8 cellular contexts compared by ENCODE assay signal in genomic region chr12:27969011-27969900, GRCh38. TPM values are rescaled to one million over a fixed set of nuclear protein-coding genes. Genes with fewer than 3 reads are reported as not detected.
DNase-seq lines count a peak whose midpoint lies in the region; ATAC-seq and TF ChIP-seq lines count a peak whose summit lies in the region.

No MANE protein-coding gene starts in this region.

- no peaks in the 10 kb centered on the region for H3K36me3 Mint-ChIP-seq in brain
- no peaks in the 10 kb centered on the region for H3K36me3 Mint-ChIP-seq in stimulated activated effector memory CD8-positive, alpha-beta T cell treated with anti-CD3 and anti-CD28 coated beads, Interleukin-12 subunit alpha, Interleukin-12 subunit beta, amount 100 ng/mL, for 72 hours

- DNase-seq in Daoy (ENCODE audit: low read depth): peak; percentile 63
- no peak for DNase-seq in NB4 (ENCODE audit: low read depth)
- peak; percentile 80 for DNase-seq in islet precursor cell
- DNase-seq in stimulated activated effector memory CD8-positive, alpha-beta T cell treated with anti-CD3 and anti-CD28 coated beads, Interleukin-12 subunit alpha, Interleukin-12 subunit beta, amount 100 ng/mL, for 72 hours (ENCODE audit: low spot score in 2 of 2): no peak
- DNase-seq in ureter (ENCODE audit: low spot score): no peak
- DNase-seq in stimulated activated CD4-positive, alpha-beta T cell treated with anti-CD3 and anti-CD28 coated beads, Interleukin-15, amount 100 ng/mL, for 24 hours: no peak

- peak overlapping the region; percentile 84 to 91 (median 85) for H3K4me3 Mint-ChIP-seq in brain
- H3K4me3 Mint-ChIP-seq in stimulated activated effector memory CD8-positive, alpha-beta T cell treated with anti-CD3 and anti-CD28 coated beads, Interleukin-12 subunit alpha, Interleukin-12 subunit beta, amount 100 ng/mL, for 72 hours: peak overlapping the region; percentile 79

- peak overlapping the region in 4 of 5 experiments; percentile 26 to 83 (median 58) for H3K27ac Mint-ChIP-seq in brain
- H3K27ac Mint-ChIP-seq in stimulated activated effector memory CD8-positive, alpha-beta T cell treated with anti-CD3 and anti-CD28 coated beads, Interleukin-12 subunit alpha, Interleukin-12 subunit beta, amount 100 ng/mL, for 72 hours: no peak overlapping the region

- H3K27me3 Mint-ChIP-seq in brain: peaks cover 92% of the 10 kb centered on the region

- H3K4me1 Mint-ChIP-seq in brain: peaks cover 31% of the 10 kb centered on the region
- H3K4me1 Mint-ChIP-seq in stimulated activated effector memory CD8-positive, alpha-beta T cell treated with anti-CD3 and anti-CD28 coated beads, Interleukin-12 subunit alpha, Interleukin-12 subunit beta, amount 100 ng/mL, for 72 hours: peaks cover 14% of the 10 kb centered on the region

- peak overlapping the region; percentile 25 for H3K4me3 ChIP-seq in NB4 (ENCODE audit: low read depth, low read length)

- peaks cover 0 to 3% (median under 1%) of the 10 kb centered on the region in 5 experiments for H3K9me3 Mint-ChIP-seq in brain
- no peaks in the 10 kb centered on the region for H3K9me3 Mint-ChIP-seq in stimulated activated effector memory CD8-positive, alpha-beta T cell treated with anti-CD3 and anti-CD28 coated beads, Interleukin-12 subunit alpha, Interleukin-12 subunit beta, amount 100 ng/mL, for 72 hours

- TF ChIP-seq POLR2A in NB4 (IDR thresholded peaks at IDR 0.05; ENCODE audit: extremely low read depth, insufficient read length): no peak

- TF ChIP-seq CTCF in NB4 (IDR thresholded peaks at IDR 0.05; ENCODE audit: low read depth, low read length) (no peak), brain (conservative IDR thresholded peaks at IDR 0.05) (no peak)

- no peak for ATAC-seq in stimulated activated effector memory CD8-positive, alpha-beta T cell treated with anti-CD3 and anti-CD28 coated beads, Interleukin-12 subunit alpha, Interleukin-12 subunit beta, amount 100 ng/mL, for 72 hours
- ATAC-seq in GM18520 (IDR thresholded peaks at IDR 0.05; ENCODE audit: unreplicated experiment): no peak

RNA-seq across cellular contexts. Expression of gene PTHLH, which starts 3.3 kb away (rescaled TPM):
- 67.1 and 75.0 TPM in 2 replicates for total RNA-seq in Daoy (2014; rRNA removed; shearing (Covaris generic))
- polyA plus RNA-seq in brain (ENCODE audit: insufficient read depth, low read depth, low replicate concordance): 0.58 TPM
- total RNA-seq in ureter: 0.86 TPM

Comparison
In these comparisons a context has a peak if more than half of its experiments do, and no peak if none do; other contexts are left out.
1. DNase-seq: peak in Daoy (single experiment) and islet precursor cell (single experiment); none in NB4 (single experiment), stimulated activated effector memory CD8-positive, alpha-beta T cell treated with anti-CD3 and anti-CD28 coated beads, Interleukin-12 subunit alpha, Interleukin-12 subunit beta, amount 100 ng/mL, for 72 hours (0 of 2), ureter (single experiment) and stimulated activated CD4-positive, alpha-beta T cell treated with anti-CD3 and anti-CD28 coated beads, Interleukin-15, amount 100 ng/mL, for 24 hours (single experiment).
2. RNA of gene PTHLH, which starts 3.3 kb away (total RNA-seq): 67.1 to 75.0 TPM in Daoy; 0.86 TPM in ureter (single experiment); every median in the first group is over 10 times any median in the second.